13 cellular contexts compared by ENCODE assay signal in the genomic region with DNA sequence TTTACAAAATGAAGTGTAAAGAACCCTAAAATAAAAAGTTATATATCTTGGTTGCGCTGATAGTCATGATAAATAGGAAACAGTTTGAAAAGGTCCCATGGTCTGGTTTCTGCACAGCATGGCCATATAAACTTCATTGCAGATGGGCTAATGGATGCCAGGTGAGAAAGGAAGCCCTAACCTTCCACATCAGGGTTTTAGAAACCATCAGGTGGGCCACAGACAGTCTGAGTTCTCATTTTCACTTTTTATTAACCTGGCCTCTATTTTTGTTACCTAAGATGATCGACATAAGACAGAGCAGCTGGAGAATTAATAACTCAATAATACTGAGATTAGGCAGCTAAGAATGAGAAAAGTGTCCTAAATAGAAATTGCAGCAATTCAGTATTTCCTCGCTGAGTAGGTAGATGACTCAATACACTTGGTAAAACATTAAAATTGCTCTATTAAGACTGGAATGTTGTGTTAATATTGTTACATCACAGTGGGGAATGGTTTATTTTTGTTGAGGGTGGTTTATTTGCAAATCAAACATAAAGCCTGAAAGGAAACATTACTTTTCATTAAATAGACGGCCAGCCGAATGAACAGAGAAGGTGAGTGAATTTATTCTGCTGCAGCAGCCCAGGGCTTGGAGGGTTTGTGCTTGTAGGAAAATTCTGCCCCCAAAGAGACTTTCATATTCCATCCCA. TPM values are rescaled to one million over a fixed set of nuclear protein-coding genes. Genes with fewer than 3 reads are reported as not detected.
DNase-seq lines count a peak whose midpoint lies in the region; ATAC-seq and TF ChIP-seq lines count a peak whose summit lies in the region.
"Had no signal": no experiment of that assay in that cellular context is flagged by ENCODE, and none has a peak within 500 bp of the region (broad histone marks: within the 10 kb centered on the region; RNA-seq: fewer than 3 reads in every experiment).

No MANE protein-coding gene starts in this region.

- peak overlapping the region; percentile 76 to 85 for H3K27ac Mint-ChIP-seq in natural killer cell
- H3K27ac Mint-ChIP-seq in natural killer cell treated with Interleukin-12 subunit alpha and Interleukin-12 subunit beta and Interleukin-15 and Interleukin-18, amount 100 ng/mL, for 72 hours, result peak overlapping the region in 1 of 2 donors; percentile 69
- H3K27ac Mint-ChIP-seq in central memory CD8-positive, alpha-beta T cell (ENCODE audit: low read depth), result peak overlapping the region; percentile 42
- no peak overlapping the region for H3K27ac Mint-ChIP-seq in activated CD4-positive, alpha-beta memory T cell treated with anti-CD3 and anti-CD28 coated beads, Interleukin-2, amount 10 ng/mL, durations not matched to agents 7 days and 5 days
- no peak overlapping the region for H3K27ac Mint-ChIP-seq in naive thymus-derived CD8-positive, alpha-beta T cell
- H3K27ac Mint-ChIP-seq: activated T-cell treated with anti-CD3 and anti-CD28 coated beads, Interleukin-2, amount 50 U/mL, for 72 hours had no signal

- H3K9me3 Mint-ChIP-seq in natural killer cell, result no peaks in the 10 kb centered on the region
- no peaks in the 10 kb centered on the region for H3K9me3 Mint-ChIP-seq in natural killer cell treated with Interleukin-12 subunit alpha and Interleukin-12 subunit beta and Interleukin-15 and Interleukin-18, amount 100 ng/mL, for 72 hours
- H3K9me3 Mint-ChIP-seq in central memory CD8-positive, alpha-beta T cell, result no peaks in the 10 kb centered on the region
- no peaks in the 10 kb centered on the region for H3K9me3 Mint-ChIP-seq in activated CD4-positive, alpha-beta memory T cell treated with anti-CD3 and anti-CD28 coated beads, Interleukin-2, amount 10 ng/mL, durations not matched to agents 7 days and 5 days
- no peaks in the 10 kb centered on the region for H3K9me3 Mint-ChIP-seq in naive thymus-derived CD8-positive, alpha-beta T cell
- H3K9me3 Mint-ChIP-seq: activated T-cell treated with anti-CD3 and anti-CD28 coated beads, Interleukin-2, amount 50 U/mL, for 72 hours had no signal

- peaks cover 0 to 20% (median 0%) of the 10 kb centered on the region in 4 donors for H3K4me1 ChIP-seq in right lobe of liver

- TF ChIP-seq POLR2A in right lobe of liver (IDR thresholded peaks at IDR 0.05), result no peak

- H3K27me3 ChIP-seq in right lobe of liver, result no peaks in the 10 kb centered on the region
- H3K27me3 ChIP-seq: tibial artery had no signal

- no peaks in the 10 kb centered on the region for H3K36me3 Mint-ChIP-seq in natural killer cell
- H3K36me3 Mint-ChIP-seq in natural killer cell treated with Interleukin-12 subunit alpha and Interleukin-12 subunit beta and Interleukin-15 and Interleukin-18, amount 100 ng/mL, for 72 hours, result no peaks in the 10 kb centered on the region
- H3K36me3 Mint-ChIP-seq in central memory CD8-positive, alpha-beta T cell (ENCODE audit: insufficient read depth), result no peaks in the 10 kb centered on the region
- no peaks in the 10 kb centered on the region for H3K36me3 Mint-ChIP-seq in activated CD4-positive, alpha-beta memory T cell treated with anti-CD3 and anti-CD28 coated beads, Interleukin-2, amount 10 ng/mL, durations not matched to agents 7 days and 5 days (ENCODE audit: low read depth)
- no peaks in the 10 kb centered on the region for H3K36me3 Mint-ChIP-seq in naive thymus-derived CD8-positive, alpha-beta T cell

- DNase-seq in natural killer cell (no peak), right lobe of liver (no peak)
- no peak for DNase-seq in natural killer cell treated with Interleukin-12 subunit alpha and Interleukin-12 subunit beta and Interleukin-15 and Interleukin-18, amount 100 ng/mL, for 72 hours (ENCODE audit: low spot score)
- no peak for DNase-seq in central memory CD8-positive, alpha-beta T cell (ENCODE audit: low spot score in 2 of 2)
- no peak for DNase-seq in activated CD4-positive, alpha-beta memory T cell treated with anti-CD3 and anti-CD28 coated beads, Interleukin-2, amount 10 ng/mL, durations not matched to agents 7 days and 5 days
- no peak for DNase-seq in naive thymus-derived CD8-positive, alpha-beta T cell
- DNase-seq: activated T-cell treated with anti-CD3 and anti-CD28 coated beads, Interleukin-2, amount 50 U/mL, for 72 hours; central memory CD4-positive, alpha-beta T cell; foreskin melanocyte; NCI-H510A; tibial artery had no signal

- CTCF ChIA-PET in activated CD4-positive, alpha-beta memory T cell treated with anti-CD3 and anti-CD28 coated beads, Interleukin-2, amount 10 ng/mL, durations not matched to agents 7 days and 5 days (lab: Charles Lee), result interaction anchor here (0.6 kb wide), 1 partner anchor 234 kb away, joined by 3 read pairs; no protein-coding TSS in a partner anchor

- H3K27ac ChIP-seq in right lobe of liver, result peak overlapping the region in 1 of 3 donors; percentile 42
- H3K27ac ChIP-seq: tibial artery had no signal

- no peak for ATAC-seq in natural killer cell
- ATAC-seq in natural killer cell treated with Interleukin-12 subunit alpha and Interleukin-12 subunit beta and Interleukin-15 and Interleukin-18, amount 100 ng/mL, for 72 hours, result no peak
- no peak for ATAC-seq in central memory CD8-positive, alpha-beta T cell (replicated peaks; ENCODE audit: extremely low read depth, poor library complexity, severe bottlenecking)
- ATAC-seq in right lobe of liver, result peak; percentile 77 to 94 (median 85)
- no peak for ATAC-seq in GM18868 (IDR thresholded peaks at IDR 0.05; ENCODE audit: unreplicated experiment)
- no peak for ATAC-seq in naive thymus-derived CD8-positive, alpha-beta T cell
- ATAC-seq in GM21526 (IDR thresholded peaks at IDR 0.05; ENCODE audit: low FRiP score, unreplicated experiment), result no peak
- ATAC-seq: activated T-cell treated with anti-CD3 and anti-CD28 coated beads, Interleukin-2, amount 50 U/mL, for 72 hours had no signal

- H3K27me3 Mint-ChIP-seq in natural killer cell (ENCODE audit: low read depth in 2 of 2), result no peaks in the 10 kb centered on the region
- H3K27me3 Mint-ChIP-seq in natural killer cell treated with Interleukin-12 subunit alpha and Interleukin-12 subunit beta and Interleukin-15 and Interleukin-18, amount 100 ng/mL, for 72 hours, result no peaks in the 10 kb centered on the region
- H3K27me3 Mint-ChIP-seq in central memory CD8-positive, alpha-beta T cell, result no peaks in the 10 kb centered on the region
- H3K27me3 Mint-ChIP-seq in activated CD4-positive, alpha-beta memory T cell treated with anti-CD3 and anti-CD28 coated beads, Interleukin-2, amount 10 ng/mL, durations not matched to agents 7 days and 5 days, result peaks cover 6% of the 10 kb centered on the region
- peaks cover 0 to under 1% (median 0%) of the 10 kb centered on the region in 5 donors for H3K27me3 Mint-ChIP-seq in naive thymus-derived CD8-positive, alpha-beta T cell

- no peak overlapping the region for H3K4me3 ChIP-seq in right lobe of liver
- H3K4me3 ChIP-seq: tibial artery had no signal

- H3K9me3 ChIP-seq in right lobe of liver, result no peaks in the 10 kb centered on the region
- H3K9me3 ChIP-seq: tibial artery had no signal

- H3K4me1 Mint-ChIP-seq in natural killer cell, result peaks cover 78 to 81% of the 10 kb centered on the region in 2 donors
- H3K4me1 Mint-ChIP-seq in natural killer cell treated with Interleukin-12 subunit alpha and Interleukin-12 subunit beta and Interleukin-15 and Interleukin-18, amount 100 ng/mL, for 72 hours (ENCODE audit: low read depth in 2 of 2), result peaks cover 33 to 36% of the 10 kb centered on the region in 2 donors
- H3K4me1 Mint-ChIP-seq in central memory CD8-positive, alpha-beta T cell, result peaks cover 52% of the 10 kb centered on the region
- H3K4me1 Mint-ChIP-seq in activated CD4-positive, alpha-beta memory T cell treated with anti-CD3 and anti-CD28 coated beads, Interleukin-2, amount 10 ng/mL, durations not matched to agents 7 days and 5 days, result no peaks in the 10 kb centered on the region
- H3K4me1 Mint-ChIP-seq in naive thymus-derived CD8-positive, alpha-beta T cell, result no peaks in the 10 kb centered on the region

- intact Hi-C loops in natural killer cell (cut with micrococcal nuclease) (no loop called here), right lobe of liver (cut with DNase I) (loop anchor here in 1 of 2 donors (5.0 kb wide), 1 partner anchor 74 kb away; no protein-coding TSS in a partner anchor)

- 38% methylated on average over 5 of the region's 5 CpGs for WGBS in right lobe of liver (ENCODE audit: insufficient coverage, low coverage, low lambda C conversion rate, missing lambda C conversion rate)

- H3K36me3 ChIP-seq in right lobe of liver, result no peaks in the 10 kb centered on the region
- H3K36me3 ChIP-seq: tibial artery had no signal

- no peak overlapping the region for H3K4me3 Mint-ChIP-seq in natural killer cell
- H3K4me3 Mint-ChIP-seq in natural killer cell treated with Interleukin-12 subunit alpha and Interleukin-12 subunit beta and Interleukin-15 and Interleukin-18, amount 100 ng/mL, for 72 hours, result no peak overlapping the region
- no peak overlapping the region for H3K4me3 Mint-ChIP-seq in central memory CD8-positive, alpha-beta T cell
- no peak overlapping the region for H3K4me3 Mint-ChIP-seq in activated CD4-positive, alpha-beta memory T cell treated with anti-CD3 and anti-CD28 coated beads, Interleukin-2, amount 10 ng/mL, durations not matched to agents 7 days and 5 days
- H3K4me3 Mint-ChIP-seq in naive thymus-derived CD8-positive, alpha-beta T cell, result no peak overlapping the region
- H3K4me3 Mint-ChIP-seq: activated T-cell treated with anti-CD3 and anti-CD28 coated beads, Interleukin-2, amount 50 U/mL, for 72 hours had no signal

- POLR2A ChIA-PET in activated CD4-positive, alpha-beta memory T cell treated with anti-CD3 and anti-CD28 coated beads, Interleukin-2, amount 10 ng/mL, durations not matched to agents 7 days and 5 days (lab: Charles Lee), result no interaction called here
- POLR2A ChIA-PET in naive thymus-derived CD8-positive, alpha-beta T cell (lab: Charles Lee), result no interaction called here

- no peak for TF ChIP-seq CTCF in natural killer cell (IDR thresholded peaks at IDR 0.05)
- no peak for TF ChIP-seq CTCF in right lobe of liver (IDR thresholded peaks at IDR 0.05)

RNA-seq across cellular contexts. Expression of gene C1orf21, which starts 21.1 kb away (rescaled TPM):
- total RNA-seq in natural killer cell (100 to 1,000 TPM in 1 of 3 donors, 10 to 100 TPM in 2; 84.3 to 111 (median 88.3) TPM), right lobe of liver (10 to 100 TPM in 4 of 6 experiments, 1 to 10 TPM in 2; 4.3 to 29.2 (median 13.1) TPM)
- 10 to 100 TPM; 18.0 to 28.3 TPM for total RNA-seq in natural killer cell treated with Interleukin-12 subunit alpha and Interleukin-12 subunit beta and Interleukin-15 and Interleukin-18, amount 100 ng/mL, for 72 hours
- total RNA-seq in activated CD4-positive, alpha-beta memory T cell treated with anti-CD3 and anti-CD28 coated beads, Interleukin-2, amount 10 ng/mL, durations not matched to agents 7 days and 5 days, result 1 to 10 TPM; 7.7 to 8.8 TPM
- under 1 TPM; 0.60 to 0.62 TPM for total RNA-seq in naive thymus-derived CD8-positive, alpha-beta T cell
- polyA plus RNA-seq in naive thymus-derived CD8-positive, alpha-beta T cell, result 10 to 100 TPM in 1 of 3 donors, under 1 TPM in 2; 0.84 to 30.9 (median 0.87) TPM

Comparison
In these comparisons a context has a peak if more than half of its experiments do, and no peak if none do; other contexts are left out.
1. ATAC-seq: peak in right lobe of liver (4 of 4); none in natural killer cell (0 of 3), natural killer cell treated with Interleukin-12 subunit alpha and Interleukin-12 subunit beta and Interleukin-15 and Interleukin-18, amount 100 ng/mL, for 72 hours (0 of 2), central memory CD8-positive, alpha-beta T cell (single experiment), GM18868 (single experiment), naive thymus-derived CD8-positive, alpha-beta T cell (0 of 2) and GM21526 (single experiment).
2. H3K27ac Mint-ChIP-seq: peak in natural killer cell (2 of 2) and central memory CD8-positive, alpha-beta T cell (single experiment); none in activated CD4-positive, alpha-beta memory T cell treated with anti-CD3 and anti-CD28 coated beads, Interleukin-2, amount 10 ng/mL, durations not matched to agents 7 days and 5 days (single experiment) and naive thymus-derived CD8-positive, alpha-beta T cell (0 of 10).